1 cellular context compared by ENCODE assay signal in the genomic region with DNA sequence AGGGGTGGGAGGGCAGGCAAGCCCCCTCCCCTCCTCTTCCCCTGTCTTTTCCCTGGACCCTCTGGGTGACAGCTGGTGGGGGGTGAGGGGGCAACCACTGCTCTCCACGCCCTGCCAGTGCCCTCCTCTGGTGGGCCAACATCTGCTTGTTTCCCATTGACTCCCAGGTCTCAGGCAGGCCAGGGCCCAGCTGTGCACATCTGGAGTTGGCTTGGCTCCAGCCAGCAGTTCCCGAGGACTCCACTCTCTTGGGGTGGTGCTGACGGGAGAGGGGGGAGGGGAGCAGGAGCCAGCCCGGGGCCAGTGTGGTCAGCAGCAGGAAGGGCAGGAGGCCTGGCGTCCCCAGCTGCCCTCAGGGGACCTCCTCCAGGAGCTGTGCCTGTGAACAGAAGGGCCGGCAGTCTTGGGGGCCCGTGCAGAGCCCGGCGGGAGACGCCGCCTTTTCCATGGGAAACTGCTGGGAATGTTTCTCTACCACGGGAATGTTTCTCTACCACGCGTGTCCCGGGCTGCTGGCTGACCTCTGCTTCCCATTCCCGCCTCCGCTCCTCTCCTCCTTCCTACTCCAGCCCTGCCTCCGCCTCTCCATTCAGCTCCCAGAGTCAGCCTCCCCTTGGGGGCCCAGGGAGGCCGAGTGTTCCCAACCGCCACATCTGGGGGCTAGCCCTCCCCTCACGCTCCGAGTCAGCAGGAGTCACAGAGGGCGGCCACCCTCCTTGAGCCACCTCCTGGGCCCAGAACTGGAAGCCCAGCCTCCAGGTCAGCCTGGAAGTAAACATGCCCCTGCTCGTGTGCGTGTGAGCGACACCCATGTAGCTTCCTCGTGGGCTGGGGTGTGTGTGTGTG.
TF ChIP-seq lines count a peak whose summit lies in the region.

No MANE protein-coding gene starts in this region.

TF ChIP-seq in K562, 482 proteins besides CTCF, POLR2A, EP300 and RAD21 (continues in another document):
- no peak for TF ChIP-seq ZNF785 (CRISPR knock-in tag; IDR thresholded peaks at IDR 0.05)
- peak in 1 of 3 experiments; percentile 17 for TF ChIP-seq YY1 (IDR thresholded peaks at IDR 0.05; ENCODE audit: borderline replicate concordance in 1 of 3, control insufficient read depth in 1 of 3, extremely low read depth in 1 of 3, insufficient read depth in 3 of 3, insufficient read length in 1 of 3, insufficient replicate concordance in 2 of 3, low read depth in 1 of 3, low read length in 2 of 3)
- no peak for TF ChIP-seq KHSRP (IDR thresholded peaks at IDR 0.05)
- TF ChIP-seq EP400 (IDR thresholded peaks at IDR 0.05) = peak; percentile 28; the same call in 1 of the 2 replicates
- TF ChIP-seq ARID1B (IDR thresholded peaks at IDR 0.05) = 0 out of 2 replicates have a peak, but pooled peaks have one; percentile 15
- peak; percentile 5 for TF ChIP-seq ZNF146 (CRISPR knock-in tag; IDR thresholded peaks at IDR 0.05; ENCODE audit: unreplicated experiment)
- TF ChIP-seq, protein P1, sequence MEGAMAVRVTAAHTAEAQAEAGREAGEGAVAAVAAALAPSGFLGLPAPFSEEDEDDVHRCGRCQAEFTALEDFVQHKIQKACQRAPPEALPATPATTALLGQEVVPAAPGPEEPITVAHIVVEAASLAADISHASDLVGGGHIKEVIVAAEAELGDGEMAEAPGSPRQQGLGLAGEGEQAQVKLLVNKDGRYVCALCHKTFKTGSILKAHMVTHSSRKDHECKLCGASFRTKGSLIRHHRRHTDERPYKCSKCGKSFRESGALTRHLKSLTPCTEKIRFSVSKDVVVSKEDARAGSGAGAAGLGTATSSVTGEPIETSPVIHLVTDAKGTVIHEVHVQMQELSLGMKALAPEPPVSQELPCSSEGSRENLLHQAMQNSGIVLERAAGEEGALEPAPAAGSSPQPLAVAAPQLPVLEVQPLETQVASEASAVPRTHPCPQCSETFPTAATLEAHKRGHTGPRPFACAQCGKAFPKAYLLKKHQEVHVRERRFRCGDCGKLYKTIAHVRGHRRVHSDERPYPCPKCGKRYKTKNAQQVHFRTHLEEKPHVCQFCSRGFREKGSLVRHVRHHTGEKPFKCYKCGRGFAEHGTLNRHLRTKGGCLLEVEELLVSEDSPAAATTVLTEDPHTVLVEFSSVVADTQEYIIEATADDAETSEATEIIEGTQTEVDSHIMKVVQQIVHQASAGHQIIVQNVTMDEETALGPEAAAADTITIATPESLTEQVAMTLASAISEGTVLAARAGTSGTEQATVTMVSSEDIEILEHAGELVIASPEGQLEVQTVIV (CRISPR knock-in tag; IDR thresholded peaks at IDR 0.05; ENCODE audit: borderline replicate concordance) = no peak
- peak in 1 of 2 experiments; percentile 31; a peak in 1 of 4 replicates for TF ChIP-seq HDAC1 (IDR thresholded peaks at IDR 0.05)
- TF ChIP-seq PHF8 (IDR thresholded peaks at IDR 0.05; ENCODE audit: borderline replicate concordance, low read length) = peak; percentile 15; the same call in 1 of the 2 replicates
- no peak for TF ChIP-seq NBN (IDR thresholded peaks at IDR 0.05; ENCODE audit: low read depth)
- TF ChIP-seq, protein P2, sequence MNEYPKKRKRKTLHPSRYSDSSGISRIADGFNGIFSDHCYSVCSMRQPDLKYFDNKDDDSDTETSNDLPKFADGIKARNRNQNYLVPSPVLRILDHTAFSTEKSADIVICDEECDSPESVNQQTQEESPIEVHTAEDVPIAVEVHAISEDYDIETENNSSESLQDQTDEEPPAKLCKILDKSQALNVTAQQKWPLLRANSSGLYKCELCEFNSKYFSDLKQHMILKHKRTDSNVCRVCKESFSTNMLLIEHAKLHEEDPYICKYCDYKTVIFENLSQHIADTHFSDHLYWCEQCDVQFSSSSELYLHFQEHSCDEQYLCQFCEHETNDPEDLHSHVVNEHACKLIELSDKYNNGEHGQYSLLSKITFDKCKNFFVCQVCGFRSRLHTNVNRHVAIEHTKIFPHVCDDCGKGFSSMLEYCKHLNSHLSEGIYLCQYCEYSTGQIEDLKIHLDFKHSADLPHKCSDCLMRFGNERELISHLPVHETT (CRISPR knock-in tag; conservative IDR thresholded peaks at IDR 0.05 in 1 of 2, IDR thresholded peaks at IDR 0.05 in 1 of 2) = 0 out of 4 replicates have a peak, but pooled peaks of 1 of the 2 experiments have one; percentile 33
- TF ChIP-seq ZNF384 (IDR thresholded peaks at IDR 0.05; ENCODE audit: low read depth, low read length) = no peak
- TF ChIP-seq, protein P3, sequence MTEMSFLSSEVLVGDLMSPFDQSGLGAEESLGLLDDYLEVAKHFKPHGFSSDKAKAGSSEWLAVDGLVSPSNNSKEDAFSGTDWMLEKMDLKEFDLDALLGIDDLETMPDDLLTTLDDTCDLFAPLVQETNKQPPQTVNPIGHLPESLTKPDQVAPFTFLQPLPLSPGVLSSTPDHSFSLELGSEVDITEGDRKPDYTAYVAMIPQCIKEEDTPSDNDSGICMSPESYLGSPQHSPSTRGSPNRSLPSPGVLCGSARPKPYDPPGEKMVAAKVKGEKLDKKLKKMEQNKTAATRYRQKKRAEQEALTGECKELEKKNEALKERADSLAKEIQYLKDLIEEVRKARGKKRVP (CRISPR knock-in tag; IDR thresholded peaks at IDR 0.05) = no peak
- TF ChIP-seq CBX5 (IDR thresholded peaks at IDR 0.05; ENCODE audit: borderline replicate concordance, low read depth) = no peak
- 0 out of 2 replicates have a peak, but pooled peaks have one; percentile 12 for TF ChIP-seq SOX6 (IDR thresholded peaks at IDR 0.05)
- no peak for TF ChIP-seq NR1H2 (CRISPR knock-in tag; IDR thresholded peaks at IDR 0.05)
- no peak for TF ChIP-seq CAMTA2 (CRISPR knock-in tag; conservative IDR thresholded peaks at IDR 0.05)
- TF ChIP-seq POLR3A (IDR thresholded peaks at IDR 0.05; ENCODE audit: borderline replicate concordance, extremely low read depth, insufficient read depth, insufficient read length) = no peak
- TF ChIP-seq CREM (IDR thresholded peaks at IDR 0.05; ENCODE audit: low read depth) = 0 out of 2 replicates have a peak, but pooled peaks have one; percentile 20
- no peak for TF ChIP-seq TFAM (CRISPR knock-in tag; conservative IDR thresholded peaks at IDR 0.05)
- TF ChIP-seq, protein P4, sequence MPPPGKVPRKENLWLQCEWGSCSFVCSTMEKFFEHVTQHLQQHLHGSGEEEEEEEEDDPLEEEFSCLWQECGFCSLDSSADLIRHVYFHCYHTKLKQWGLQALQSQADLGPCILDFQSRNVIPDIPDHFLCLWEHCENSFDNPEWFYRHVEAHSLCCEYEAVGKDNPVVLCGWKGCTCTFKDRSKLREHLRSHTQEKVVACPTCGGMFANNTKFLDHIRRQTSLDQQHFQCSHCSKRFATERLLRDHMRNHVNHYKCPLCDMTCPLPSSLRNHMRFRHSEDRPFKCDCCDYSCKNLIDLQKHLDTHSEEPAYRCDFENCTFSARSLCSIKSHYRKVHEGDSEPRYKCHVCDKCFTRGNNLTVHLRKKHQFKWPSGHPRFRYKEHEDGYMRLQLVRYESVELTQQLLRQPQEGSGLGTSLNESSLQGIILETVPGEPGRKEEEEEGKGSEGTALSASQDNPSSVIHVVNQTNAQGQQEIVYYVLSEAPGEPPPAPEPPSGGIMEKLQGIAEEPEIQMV (tag; conservative IDR thresholded peaks at IDR 0.05; ENCODE audit: low read depth) = 0 out of 2 replicates have a peak, but pooled peaks have one; percentile 20
- TF ChIP-seq, protein P5, sequence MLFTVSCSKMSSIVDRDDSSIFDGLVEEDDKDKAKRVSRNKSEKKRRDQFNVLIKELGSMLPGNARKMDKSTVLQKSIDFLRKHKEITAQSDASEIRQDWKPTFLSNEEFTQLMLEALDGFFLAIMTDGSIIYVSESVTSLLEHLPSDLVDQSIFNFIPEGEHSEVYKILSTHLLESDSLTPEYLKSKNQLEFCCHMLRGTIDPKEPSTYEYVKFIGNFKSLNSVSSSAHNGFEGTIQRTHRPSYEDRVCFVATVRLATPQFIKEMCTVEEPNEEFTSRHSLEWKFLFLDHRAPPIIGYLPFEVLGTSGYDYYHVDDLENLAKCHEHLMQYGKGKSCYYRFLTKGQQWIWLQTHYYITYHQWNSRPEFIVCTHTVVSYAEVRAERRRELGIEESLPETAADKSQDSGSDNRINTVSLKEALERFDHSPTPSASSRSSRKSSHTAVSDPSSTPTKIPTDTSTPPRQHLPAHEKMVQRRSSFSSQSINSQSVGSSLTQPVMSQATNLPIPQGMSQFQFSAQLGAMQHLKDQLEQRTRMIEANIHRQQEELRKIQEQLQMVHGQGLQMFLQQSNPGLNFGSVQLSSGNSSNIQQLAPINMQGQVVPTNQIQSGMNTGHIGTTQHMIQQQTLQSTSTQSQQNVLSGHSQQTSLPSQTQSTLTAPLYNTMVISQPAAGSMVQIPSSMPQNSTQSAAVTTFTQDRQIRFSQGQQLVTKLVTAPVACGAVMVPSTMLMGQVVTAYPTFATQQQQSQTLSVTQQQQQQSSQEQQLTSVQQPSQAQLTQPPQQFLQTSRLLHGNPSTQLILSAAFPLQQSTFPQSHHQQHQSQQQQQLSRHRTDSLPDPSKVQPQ (CRISPR knock-in tag; IDR thresholded peaks at IDR 0.05; ENCODE audit: borderline replicate concordance) = no peak
- TF ChIP-seq CCNT2 (IDR thresholded peaks at IDR 0.05; ENCODE audit: borderline replicate concordance, extremely low read depth, insufficient read length, low read depth, low read length) = peak; percentile 33
- no peak for TF ChIP-seq TEAD2 (tag; IDR thresholded peaks at IDR 0.05)
- TF ChIP-seq TAL1 (IDR thresholded peaks at IDR 0.05) = peak; percentile 8; the same call in 1 of the 2 replicates
- TF ChIP-seq, protein P6, sequence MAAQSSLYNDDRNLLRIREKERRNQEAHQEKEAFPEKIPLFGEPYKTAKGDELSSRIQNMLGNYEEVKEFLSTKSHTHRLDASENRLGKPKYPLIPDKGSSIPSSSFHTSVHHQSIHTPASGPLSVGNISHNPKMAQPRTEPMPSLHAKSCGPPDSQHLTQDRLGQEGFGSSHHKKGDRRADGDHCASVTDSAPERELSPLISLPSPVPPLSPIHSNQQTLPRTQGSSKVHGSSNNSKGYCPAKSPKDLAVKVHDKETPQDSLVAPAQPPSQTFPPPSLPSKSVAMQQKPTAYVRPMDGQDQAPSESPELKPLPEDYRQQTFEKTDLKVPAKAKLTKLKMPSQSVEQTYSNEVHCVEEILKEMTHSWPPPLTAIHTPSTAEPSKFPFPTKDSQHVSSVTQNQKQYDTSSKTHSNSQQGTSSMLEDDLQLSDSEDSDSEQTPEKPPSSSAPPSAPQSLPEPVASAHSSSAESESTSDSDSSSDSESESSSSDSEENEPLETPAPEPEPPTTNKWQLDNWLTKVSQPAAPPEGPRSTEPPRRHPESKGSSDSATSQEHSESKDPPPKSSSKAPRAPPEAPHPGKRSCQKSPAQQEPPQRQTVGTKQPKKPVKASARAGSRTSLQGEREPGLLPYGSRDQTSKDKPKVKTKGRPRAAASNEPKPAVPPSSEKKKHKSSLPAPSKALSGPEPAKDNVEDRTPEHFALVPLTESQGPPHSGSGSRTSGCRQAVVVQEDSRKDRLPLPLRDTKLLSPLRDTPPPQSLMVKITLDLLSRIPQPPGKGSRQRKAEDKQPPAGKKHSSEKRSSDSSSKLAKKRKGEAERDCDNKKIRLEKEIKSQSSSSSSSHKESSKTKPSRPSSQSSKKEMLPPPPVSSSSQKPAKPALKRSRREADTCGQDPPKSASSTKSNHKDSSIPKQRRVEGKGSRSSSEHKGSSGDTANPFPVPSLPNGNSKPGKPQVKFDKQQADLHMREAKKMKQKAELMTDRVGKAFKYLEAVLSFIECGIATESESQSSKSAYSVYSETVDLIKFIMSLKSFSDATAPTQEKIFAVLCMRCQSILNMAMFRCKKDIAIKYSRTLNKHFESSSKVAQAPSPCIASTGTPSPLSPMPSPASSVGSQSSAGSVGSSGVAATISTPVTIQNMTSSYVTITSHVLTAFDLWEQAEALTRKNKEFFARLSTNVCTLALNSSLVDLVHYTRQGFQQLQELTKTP (IDR thresholded peaks at IDR 0.05; ENCODE audit: low read depth in 1 of 2, partially characterized antibody in 2 of 2) = no peak
- 0 out of 2 replicates have a peak, but pooled peaks have one; percentile 13 for TF ChIP-seq CREB1 (IDR thresholded peaks at IDR 0.05)
- no peak for TF ChIP-seq CREB1 (CRISPR knock-in tag; IDR thresholded peaks at IDR 0.05)
- TF ChIP-seq HDAC3 (IDR thresholded peaks at IDR 0.05; ENCODE audit: borderline replicate concordance, partially characterized antibody) = no peak
- TF ChIP-seq, protein P7, sequence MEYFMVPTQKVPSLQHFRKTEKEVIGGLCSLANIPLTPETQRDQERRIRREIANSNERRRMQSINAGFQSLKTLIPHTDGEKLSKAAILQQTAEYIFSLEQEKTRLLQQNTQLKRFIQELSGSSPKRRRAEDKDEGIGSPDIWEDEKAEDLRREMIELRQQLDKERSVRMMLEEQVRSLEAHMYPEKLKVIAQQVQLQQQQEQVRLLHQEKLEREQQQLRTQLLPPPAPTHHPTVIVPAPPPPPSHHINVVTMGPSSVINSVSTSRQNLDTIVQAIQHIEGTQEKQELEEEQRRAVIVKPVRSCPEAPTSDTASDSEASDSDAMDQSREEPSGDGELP (CRISPR knock-in tag; IDR thresholded peaks at IDR 0.05; ENCODE audit: borderline replicate concordance) = peak; percentile 91
- no peak for TF ChIP-seq HSF4 (CRISPR knock-in tag; IDR thresholded peaks at IDR 0.05; ENCODE audit: borderline replicate concordance)
- TF ChIP-seq ZNF217 (CRISPR knock-in tag; IDR thresholded peaks at IDR 0.05) = no peak
- TF ChIP-seq, protein P8, sequence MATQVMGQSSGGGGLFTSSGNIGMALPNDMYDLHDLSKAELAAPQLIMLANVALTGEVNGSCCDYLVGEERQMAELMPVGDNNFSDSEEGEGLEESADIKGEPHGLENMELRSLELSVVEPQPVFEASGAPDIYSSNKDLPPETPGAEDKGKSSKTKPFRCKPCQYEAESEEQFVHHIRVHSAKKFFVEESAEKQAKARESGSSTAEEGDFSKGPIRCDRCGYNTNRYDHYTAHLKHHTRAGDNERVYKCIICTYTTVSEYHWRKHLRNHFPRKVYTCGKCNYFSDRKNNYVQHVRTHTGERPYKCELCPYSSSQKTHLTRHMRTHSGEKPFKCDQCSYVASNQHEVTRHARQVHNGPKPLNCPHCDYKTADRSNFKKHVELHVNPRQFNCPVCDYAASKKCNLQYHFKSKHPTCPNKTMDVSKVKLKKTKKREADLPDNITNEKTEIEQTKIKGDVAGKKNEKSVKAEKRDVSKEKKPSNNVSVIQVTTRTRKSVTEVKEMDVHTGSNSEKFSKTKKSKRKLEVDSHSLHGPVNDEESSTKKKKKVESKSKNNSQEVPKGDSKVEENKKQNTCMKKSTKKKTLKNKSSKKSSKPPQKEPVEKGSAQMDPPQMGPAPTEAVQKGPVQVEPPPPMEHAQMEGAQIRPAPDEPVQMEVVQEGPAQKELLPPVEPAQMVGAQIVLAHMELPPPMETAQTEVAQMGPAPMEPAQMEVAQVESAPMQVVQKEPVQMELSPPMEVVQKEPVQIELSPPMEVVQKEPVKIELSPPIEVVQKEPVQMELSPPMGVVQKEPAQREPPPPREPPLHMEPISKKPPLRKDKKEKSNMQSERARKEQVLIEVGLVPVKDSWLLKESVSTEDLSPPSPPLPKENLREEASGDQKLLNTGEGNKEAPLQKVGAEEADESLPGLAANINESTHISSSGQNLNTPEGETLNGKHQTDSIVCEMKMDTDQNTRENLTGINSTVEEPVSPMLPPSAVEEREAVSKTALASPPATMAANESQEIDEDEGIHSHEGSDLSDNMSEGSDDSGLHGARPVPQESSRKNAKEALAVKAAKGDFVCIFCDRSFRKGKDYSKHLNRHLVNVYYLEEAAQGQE (CRISPR knock-in tag; IDR thresholded peaks at IDR 0.05; ENCODE audit: low read depth) = 0 out of 2 replicates have a peak, but pooled peaks have one; percentile 36
- TF ChIP-seq, protein P9, sequence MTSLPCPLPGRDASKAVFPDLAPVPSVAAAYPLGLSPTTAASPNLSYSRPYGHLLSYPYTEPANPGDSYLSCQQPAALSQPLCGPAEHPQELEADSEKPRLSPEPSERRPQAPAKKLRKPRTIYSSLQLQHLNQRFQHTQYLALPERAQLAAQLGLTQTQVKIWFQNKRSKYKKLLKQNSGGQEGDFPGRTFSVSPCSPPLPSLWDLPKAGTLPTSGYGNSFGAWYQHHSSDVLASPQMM (CRISPR knock-in tag; IDR thresholded peaks at IDR 0.05) = no peak
- TF ChIP-seq CBFA2T2 (conservative IDR thresholded peaks at IDR 0.05) = peak; percentile 66
- no peak for TF ChIP-seq ZC3H11A (IDR thresholded peaks at IDR 0.05; ENCODE audit: low read depth, low read length)
